ENCODE assay signal across 8 cellular contexts in genomic region chr19:38394488-38394887, GRCh38. TPM values are rescaled to one million over a fixed set of nuclear protein-coding genes. Genes with fewer than 3 reads are reported as not detected.
DNase-seq lines count a peak whose midpoint lies in the region; ATAC-seq lines count a peak whose summit lies in the region.
"Had no signal": no experiment of that assay in that cellular context is flagged by ENCODE, and none has a peak within 500 bp of the region (broad histone marks: within the 10 kb centered on the region; RNA-seq: fewer than 3 reads in every experiment).

No MANE protein-coding gene starts in this region.

- peaks cover 30% of the 10 kb centered on the region for H3K27me3 Mint-ChIP-seq in T-helper 1 cell treated with Interleukin-12 subunit alpha and Interleukin-12 subunit beta and Interleukin-4 antibody, amounts not matched to agents 30 μg/mL and 1 μg/mL, for 36 hours (ENCODE audit: low read depth)

- H3K9me3 Mint-ChIP-seq in T-helper 1 cell treated with Interleukin-12 subunit alpha and Interleukin-12 subunit beta and Interleukin-4 antibody, amounts not matched to agents 30 μg/mL and 1 μg/mL, for 36 hours = no peaks in the 10 kb centered on the region

- intact Hi-C loops in left colon (cut with DNase I, micrococcal nuclease) = loop anchor here in 1 of 2 donors (10.0 kb wide), 1 partner anchor 530 kb away; no protein-coding TSS in a partner anchor

- H3K4me1 Mint-ChIP-seq in T-helper 1 cell treated with Interleukin-12 subunit alpha and Interleukin-12 subunit beta and Interleukin-4 antibody, amounts not matched to agents 30 μg/mL and 1 μg/mL, for 36 hours (ENCODE audit: low read depth) = peaks cover 19% of the 10 kb centered on the region

- peak in 3 of 4 experiments; percentile 32 to 53 (median 33) for DNase-seq in activated naive CD4-positive, alpha-beta T cell (lab: John Stamatoyannopoulos, UW)
- DNase-seq in left colon (no peak), NCI-H345 (lab: John Stamatoyannopoulos, UW) (no peak), pons (ENCODE audit: low spot score) (no peak), ureter (ENCODE audit: low spot score) (no peak)
- DNase-seq in stimulated activated naive CD4-positive, alpha-beta T cell (lab: John Stamatoyannopoulos, UW) = peak in 5 of 6 experiments; percentile 34 to 54 (median 44)
- DNase-seq: immature natural killer cell had no signal

- H3K27ac Mint-ChIP-seq in T-helper 1 cell treated with Interleukin-12 subunit alpha and Interleukin-12 subunit beta and Interleukin-4 antibody, amounts not matched to agents 30 μg/mL and 1 μg/mL, for 36 hours = peak overlapping the region; percentile 84

- H3K36me3 Mint-ChIP-seq in T-helper 1 cell treated with Interleukin-12 subunit alpha and Interleukin-12 subunit beta and Interleukin-4 antibody, amounts not matched to agents 30 μg/mL and 1 μg/mL, for 36 hours (ENCODE audit: low read depth) = peaks cover 8% of the 10 kb centered on the region
- H3K36me3 Mint-ChIP-seq: immature natural killer cell had no signal

- peak overlapping the region; percentile 86 for H3K4me3 Mint-ChIP-seq in T-helper 1 cell treated with Interleukin-12 subunit alpha and Interleukin-12 subunit beta and Interleukin-4 antibody, amounts not matched to agents 30 μg/mL and 1 μg/mL, for 36 hours

- peak; percentile 24 for ATAC-seq in left colon

RNA-seq across cellular contexts. Expression of gene SPRED3, which starts 6.0 kb away (rescaled TPM):
- total RNA-seq in left colon = 1 to 10 TPM in 1 of 2 donors, under 1 TPM in 1; 0.28 to 1.6 TPM
- 2.1 TPM for total RNA-seq in ureter

RNA-seq across cellular contexts. Expression of gene GGN, which starts 6.7 kb away (rescaled TPM):
- total RNA-seq in left colon (under 1 TPM in 1 of 2 donors, not detected in 1; 0.37 TPM), ureter (0.86 TPM)

RNA-seq across cellular contexts. Expression of gene FAM98C, which starts 8.4 kb away (rescaled TPM):
- total RNA-seq in left colon (10 to 100 TPM; 33.2 to 37.4 TPM), ureter (23.8 TPM)

RNA-seq across cellular contexts. Expression of gene PSMD8, which starts 20.1 kb away (rescaled TPM):
- 100 to 1,000 TPM; 129 to 136 TPM for total RNA-seq in left colon
- total RNA-seq in ureter = 139 TPM

RNA-seq across cellular contexts. Expression of gene RASGRP4, which starts 31.5 kb away (rescaled TPM):
- total RNA-seq in left colon (1 to 10 TPM in 1 of 2 donors, under 1 TPM in 1; 0.49 to 1.8 TPM), ureter (1.7 TPM)

Comparison
In these comparisons a context has a peak if more than half of its experiments do, and no peak if none do; other contexts are left out.
1. DNase-seq: peak in activated naive CD4-positive, alpha-beta T cell (3 of 4) and stimulated activated naive CD4-positive, alpha-beta T cell (5 of 6); none in left colon (0 of 2), NCI-H345 (single experiment), pons (single experiment) and ureter (single experiment).